24 cellular contexts compared by ENCODE assay signal in the genomic region with DNA sequence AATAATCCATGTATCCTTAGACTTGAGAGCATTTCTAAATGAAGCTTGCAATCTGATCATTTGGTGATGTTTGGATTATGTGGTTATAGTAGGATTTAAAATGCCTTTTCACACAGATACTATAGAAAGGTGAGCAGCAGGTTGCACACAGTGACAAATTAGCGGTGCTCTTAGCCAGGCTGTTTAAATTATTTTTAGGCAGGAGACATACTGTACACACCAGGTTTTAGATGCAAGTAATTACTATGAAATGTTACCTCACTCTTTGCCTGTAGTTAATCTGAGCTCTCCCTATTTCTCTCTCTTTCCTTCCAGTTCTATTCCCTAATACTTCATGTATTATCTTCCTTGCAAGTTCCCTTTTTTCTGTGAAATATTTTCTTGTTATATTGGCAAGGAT.
"Had no signal": no experiment of that assay in that cellular context is flagged by ENCODE, and none has a peak within 500 bp of the region (broad histone marks: within the 10 kb centered on the region; RNA-seq: fewer than 3 reads in every experiment).

No MANE protein-coding gene starts in this region.

- DNase-seq: MG63, NCI-H1092, NCI-H1105, NCI-H1417 treated with DMSO at 0.1 percent for 48 hours, NCI-H1436 treated with DMSO at 0.1 percent for 48 hours, NCI-H1694 treated with DMSO at 0.1 percent for 48 hours, NCI-H187 treated with DMSO at 0.1 percent for 48 hours, NCI-H2029, NCI-H2171 treated with DMSO at 0.1 percent for 48 hours, NCI-H2227 treated with DMSO at 0.1 percent for 48 hours, NCI-H345, NCI-H446, NCI-H510A treated with DMSO at 0.1 percent for 48 hours, NCI-H524 treated with DMSO at 0.1 percent for 48 hours, NCI-H526 treated with DMSO at 0.1 percent for 48 hours, NCI-H774, PC-9, SHP77, SIG-M5, SJCRH30, T-cell had no signal

- ATAC-seq: Panc1, Right ventricle myocardium inferior, SK-N-SH treated with all-trans-retinoic acid at 6 μM for 48 hours, T-cell had no signal
